25 cellular contexts compared by ENCODE assay signal in the genomic region with DNA sequence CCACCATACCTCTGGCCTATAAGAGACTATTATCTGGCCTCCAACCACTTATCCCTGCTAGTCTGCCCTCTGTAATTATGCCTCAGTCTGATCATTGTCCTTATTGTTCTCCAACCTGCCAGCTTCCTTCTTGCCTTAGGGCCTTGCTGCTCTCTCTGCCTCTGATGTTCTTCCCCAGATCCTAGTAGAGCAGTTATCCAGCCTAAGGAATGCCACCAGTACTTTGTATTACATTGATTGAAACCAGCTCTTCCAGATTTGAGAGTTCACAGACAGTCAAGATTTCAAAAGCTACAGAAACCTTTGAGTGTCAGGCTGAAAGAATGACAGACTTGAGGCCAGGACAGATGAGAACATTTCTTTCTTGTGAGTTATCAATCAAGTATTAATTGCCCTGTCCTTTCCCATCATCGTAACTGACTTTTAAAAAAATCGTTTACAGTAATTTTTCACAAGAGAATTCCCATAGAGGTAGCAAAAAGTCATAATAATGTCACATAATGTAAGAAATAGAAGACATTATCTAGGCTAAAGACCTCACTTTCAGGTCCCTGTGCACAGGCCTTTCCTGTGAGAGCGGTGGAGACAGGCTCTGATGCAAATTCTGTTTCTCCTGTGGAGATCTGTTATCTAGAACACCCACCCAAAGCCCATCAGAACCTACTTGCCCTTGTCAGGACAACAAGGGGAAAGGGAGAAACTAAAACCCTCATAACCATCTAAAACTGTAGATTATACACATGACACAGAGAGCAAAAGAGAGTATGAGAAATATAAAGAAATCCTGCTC.
DNase-seq lines count a peak whose midpoint lies in the region; ATAC-seq, FAIRE-seq and TF ChIP-seq lines count a peak whose summit lies in the region.
"Had no signal": no experiment of that assay in that cellular context is flagged by ENCODE, and none has a peak within 500 bp of the region (broad histone marks: within the 10 kb centered on the region; RNA-seq: fewer than 3 reads in every experiment).

No MANE protein-coding gene starts in this region.

- 79% methylated on average over 3 of the region's 3 CpGs for WGBS in right cardiac atrium
- WGBS in mesenchymal stem cell = 86% methylated on average over 1 of the region's 3 CpGs
- 84 to 87% methylated on average over 3 of the region's 3 CpGs for WGBS in sigmoid colon, 2 donors

- no peak for TF ChIP-seq EP300 in sigmoid colon (IDR thresholded peaks at IDR 0.05)

- H2BK12ac ChIP-seq in mesenchymal stem cell (ENCODE audit: low read length in 2 of 2) = peak overlapping the region in 1 of 2 experiments; percentile 77

- H2BK15ac ChIP-seq in mesenchymal stem cell (ENCODE audit: low read depth, poor library complexity, severe bottlenecking) = no peak overlapping the region

- peaks cover 13% of the 10 kb centered on the region for H3K4me1 ChIP-seq in cardiac muscle cell (ENCODE audit: low read depth)
- H3K4me1 ChIP-seq in right cardiac atrium (ENCODE audit: control insufficient read depth, insufficient read depth, low read length) = no peaks in the 10 kb centered on the region
- peaks cover 4% of the 10 kb centered on the region for H3K4me1 ChIP-seq in mesenchymal stem cell (ENCODE audit: control insufficient read depth, insufficient read depth, low read depth, low read length)
- peaks cover 0 to 13% (median 0%) of the 10 kb centered on the region in 4 donors for H3K4me1 ChIP-seq in sigmoid colon
- H3K4me1 ChIP-seq: BLaER1, gastroesophageal sphincter, prostate gland had no signal

- H3K36me3 ChIP-seq in cardiac muscle cell (no peaks in the 10 kb centered on the region), bronchial epithelial cell (ENCODE audit: control insufficient read depth, insufficient read depth, low read length) (no peaks in the 10 kb centered on the region), mesenchymal stem cell (ENCODE audit: control insufficient read depth in 1 of 2, insufficient read depth in 2 of 2, low read depth in 1 of 2, low read length in 2 of 2) (no peaks in the 10 kb centered on the region), sigmoid colon (no peaks in the 10 kb centered on the region)
- H3K36me3 ChIP-seq: BLaER1, gastroesophageal sphincter, prostate gland had no signal

- intact Hi-C loops in right cardiac atrium (cut with DNase I) (no loop called here), sigmoid colon (cut with DNase I) (no loop called here)

- no peaks in the 10 kb centered on the region for H3K27me3 ChIP-seq in cardiac muscle cell
- H3K27me3 ChIP-seq in right cardiac atrium (ENCODE audit: control insufficient read depth, insufficient read depth) = no peaks in the 10 kb centered on the region
- H3K27me3 ChIP-seq in bronchial epithelial cell (ENCODE audit: control insufficient read depth, insufficient read depth, low read length) = no peaks in the 10 kb centered on the region
- no peaks in the 10 kb centered on the region for H3K27me3 ChIP-seq in mesenchymal stem cell (ENCODE audit: control insufficient read depth in 1 of 2, insufficient read depth in 1 of 2, low read length in 2 of 2)
- H3K27me3 ChIP-seq in sigmoid colon = no peaks in the 10 kb centered on the region
- H3K27me3 ChIP-seq: BLaER1, gastroesophageal sphincter had no signal

- no peak for FAIRE-seq in bronchial epithelial cell (lab: Jason Lieb, UNC)
- FAIRE-seq: A204.1, endothelial cell of umbilical vein had no signal

- no peak overlapping the region for H2AFZ ChIP-seq in mesenchymal stem cell (ENCODE audit: low read depth, low read length)

- H3K4me3 ChIP-seq in cardiac muscle cell (no peak overlapping the region), right cardiac atrium (ENCODE audit: low read length) (no peak overlapping the region), bronchial epithelial cell (ENCODE audit: low read depth, low read length) (no peak overlapping the region), mesenchymal stem cell (ENCODE audit: insufficient read depth in 1 of 2, low read depth in 1 of 2, low read length in 2 of 2) (no peak overlapping the region), sigmoid colon (no peak overlapping the region)
- H3K4me3 ChIP-seq: BLaER1, gastroesophageal sphincter, prostate gland had no signal

- TF ChIP-seq POLR2A in sigmoid colon (IDR thresholded peaks at IDR 0.05) = no peak

- ATAC-seq in right cardiac atrium = no peak
- no peak for ATAC-seq in HG03439 (IDR thresholded peaks at IDR 0.05; ENCODE audit: unreplicated experiment)
- ATAC-seq: activated naive CD8-positive, alpha-beta T cell treated with anti-CD3 and anti-CD28 coated beads, Interleukin-2, amount 50 U/mL, for 24 hours; gastroesophageal sphincter; T-cell had no signal

- no peak overlapping the region for H3K4me2 ChIP-seq in mesenchymal stem cell (ENCODE audit: low read length, poor library complexity, severe bottlenecking)
- H3K4me2 ChIP-seq: BLaER1 had no signal

- H3K4ac ChIP-seq in mesenchymal stem cell (ENCODE audit: low read depth in 1 of 2, low read length in 2 of 2) = peak overlapping the region in 1 of 2 experiments; percentile 67

- no peak overlapping the region for H3K23ac ChIP-seq in mesenchymal stem cell (ENCODE audit: low read length in 2 of 2)

- no peak overlapping the region for H2BK120ac ChIP-seq in mesenchymal stem cell (ENCODE audit: low read depth, low read length)

- TF ChIP-seq CTCF in cardiac muscle cell (IDR thresholded peaks at IDR 0.05; ENCODE audit: low read depth, low read length) = no peak
- TF ChIP-seq CTCF in bronchial epithelial cell (IDR thresholded peaks at IDR 0.05; ENCODE audit: insufficient read depth, low read length, severe bottlenecking) = no peak
- no peak for TF ChIP-seq CTCF in sigmoid colon (IDR thresholded peaks at IDR 0.05)

- no peaks in the 10 kb centered on the region for H3K79me1 ChIP-seq in mesenchymal stem cell (replicated peaks; ENCODE audit: low read length, poor library complexity, severe bottlenecking)

- no peak overlapping the region for H3K14ac ChIP-seq in mesenchymal stem cell (ENCODE audit: low read length in 2 of 2)

- H3K9ac ChIP-seq in mesenchymal stem cell (ENCODE audit: low read length) = no peak overlapping the region
- H3K9ac ChIP-seq: BLaER1 had no signal

- DNase-seq in cardiac muscle cell (ENCODE audit: low read depth in 1 of 2, low spot score in 1 of 2) (peak in 1 of 2 donors; percentile 46), right cardiac atrium (no peak), bronchial epithelial cell (ENCODE audit: low read depth) (peak; percentile 63), mesenchymal stem cell (peak; percentile 45), sigmoid colon (no peak)
- DNase-seq in activated CD4-positive, alpha-beta T cell treated with anti-CD3 and anti-CD28 coated beads, Interleukin-2, amount 50 U/mL, for 48 hours = no peak
- no peak for DNase-seq in stimulated activated CD4-positive, alpha-beta T cell treated with anti-CD3 and anti-CD28 coated beads, Interleukin-2, amount 100 ng/mL, for 24 hours
- DNase-seq: activated CD4-positive, alpha-beta T cell treated with anti-CD3 and anti-CD28 coated beads, Interleukin-2, amount 50 U/mL, for 1 hour; activated CD8-positive, alpha-beta memory T cell treated with anti-CD3 and anti-CD28 coated beads, Interleukin-2, amount 50 U/mL, for 4 hours; activated effector memory CD4-positive, alpha-beta T cell treated with anti-CD3 and anti-CD28 coated beads, Interleukin-2, amount 50 U/mL, for 16 hours; activated naive CD8-positive, alpha-beta T cell treated with anti-CD3 and anti-CD28 coated beads, Interleukin-2, amount 50 U/mL, for 24 hours; midbrain; NCI-H187 treated with DMSO at 0.1 percent for 48 hours; NCI-H748 treated with DMSO at 0.1 percent for 48 hours; nephron progenitor cell; Right ventricle myocardium superior; stimulated activated CD4-positive, alpha-beta T cell treated with anti-CD3 and anti-CD28 coated beads, Interleukin-4, amount 100 ng/mL, for 4 hours; T-cell had no signal

- H4K8ac ChIP-seq in mesenchymal stem cell (ENCODE audit: low read length) = no peak overlapping the region

- H2AK5ac ChIP-seq in mesenchymal stem cell (ENCODE audit: low read length, severe bottlenecking) = no peak overlapping the region

- no peaks in the 10 kb centered on the region for H3K9me3 ChIP-seq in cardiac muscle cell (ENCODE audit: low read depth)
- no peaks in the 10 kb centered on the region for H3K9me3 ChIP-seq in right cardiac atrium (ENCODE audit: control insufficient read depth, low read length)
- H3K9me3 ChIP-seq in mesenchymal stem cell (ENCODE audit: control insufficient read depth, low read length) = no peaks in the 10 kb centered on the region
- no peaks in the 10 kb centered on the region for H3K9me3 ChIP-seq in sigmoid colon
- H3K9me3 ChIP-seq: BLaER1, gastroesophageal sphincter, prostate gland had no signal

- H2BK5ac ChIP-seq in mesenchymal stem cell (ENCODE audit: low read depth, low read length, poor library complexity, severe bottlenecking) = no peak overlapping the region

- H3K27ac ChIP-seq in cardiac muscle cell = peak overlapping the region; percentile 87
- no peak overlapping the region for H3K27ac ChIP-seq in right cardiac atrium (ENCODE audit: low read length)
- no peak overlapping the region for H3K27ac ChIP-seq in mesenchymal stem cell (ENCODE audit: low read length, poor library complexity, severe bottlenecking)
- H3K27ac ChIP-seq in sigmoid colon = no peak overlapping the region
- H3K27ac ChIP-seq: BLaER1, gastroesophageal sphincter, HL-60, prostate gland had no signal

- peak overlapping the region; percentile 6 to 84 for H3K18ac ChIP-seq in mesenchymal stem cell (ENCODE audit: low read depth in 1 of 2, low read length in 2 of 2)

- H4K91ac ChIP-seq in mesenchymal stem cell (ENCODE audit: low read length) = no peak overlapping the region

Comparison
In these comparisons a context has a peak if more than half of its experiments do, and no peak if none do; other contexts are left out.
1. DNase-seq: peak in bronchial epithelial cell (single experiment) and mesenchymal stem cell (single experiment); none in right cardiac atrium (0 of 3), activated CD4-positive, alpha-beta T cell treated with anti-CD3 and anti-CD28 coated beads, Interleukin-2, amount 50 U/mL, for 48 hours (0 of 2), stimulated activated CD4-positive, alpha-beta T cell treated with anti-CD3 and anti-CD28 coated beads, Interleukin-2, amount 100 ng/mL, for 24 hours (0 of 2) and sigmoid colon (single experiment).